8 cellular contexts compared by ENCODE assay signal in the genomic region with DNA sequence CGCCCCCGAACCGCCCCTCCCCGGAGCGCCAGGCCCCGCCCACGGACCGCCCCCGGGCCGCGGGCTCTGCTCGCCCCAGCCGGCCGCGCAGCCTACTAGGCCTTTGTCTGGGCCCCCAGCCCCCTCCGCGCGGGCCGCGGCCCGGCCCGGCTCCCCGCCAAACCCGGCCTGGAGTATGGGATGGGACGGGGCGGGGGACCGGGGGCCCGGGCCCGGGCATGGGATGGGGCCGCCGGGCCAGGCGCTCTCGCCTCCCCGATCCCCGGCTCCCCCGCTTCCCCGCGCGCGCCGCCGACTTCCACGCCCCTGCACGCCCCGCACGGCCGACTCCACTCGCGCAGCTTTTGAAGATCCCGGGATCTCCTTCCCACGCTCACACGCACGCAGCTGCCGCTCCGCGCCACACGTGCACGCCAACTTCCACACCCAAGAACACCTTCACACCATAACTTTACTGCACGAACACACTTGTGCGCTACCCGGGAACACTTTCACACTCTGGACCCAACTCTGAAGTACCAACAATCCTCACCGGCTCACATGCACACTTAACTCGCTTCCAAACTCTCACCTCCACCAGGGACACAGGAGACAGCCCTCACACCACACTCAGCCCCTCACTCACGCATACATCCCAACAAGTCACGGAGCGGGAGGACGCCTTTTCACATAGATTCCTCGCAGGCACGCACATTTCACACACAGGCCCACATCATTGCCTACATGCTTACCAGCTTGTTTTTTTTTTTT. TPM values are rescaled to one million over a fixed set of nuclear protein-coding genes. Genes with fewer than 3 reads are reported as not detected.
DNase-seq lines count a peak whose midpoint lies in the region; ATAC-seq lines count a peak whose summit lies in the region.

No MANE protein-coding gene starts in this region.

- WGBS in mesodermal cell (ENCODE audit: insufficient coverage in 2 of 2), 2 experiments = 16 to 27% methylated on average over 18 to 49 of the region's 69 CpGs

- H3K9me3 ChIP-seq in mesodermal cell (ENCODE audit: control insufficient read depth, low read length) = no peaks in the 10 kb centered on the region

- ATAC-seq in HG02981 (IDR thresholded peaks at IDR 0.05; ENCODE audit: unreplicated experiment) = peak; percentile 59
- ATAC-seq in GM18873 (IDR thresholded peaks at IDR 0.05; ENCODE audit: low FRiP score, unreplicated experiment) = no peak

- H3K4me1 ChIP-seq in mesodermal cell (ENCODE audit: control insufficient read depth, insufficient read depth, low read length, poor library complexity, severe bottlenecking) = peaks cover 65% of the 10 kb centered on the region

- peak; percentile 38 for DNase-seq in DMS153 treated with DMSO at 0.1 percent for 48 hours (lab: John Stamatoyannopoulos, UW; ENCODE audit: unreplicated experiment)
- peak; percentile 44 for DNase-seq in NOMO-1 treated with DMSO at 0.1 percent for 48 hours (lab: John Stamatoyannopoulos, UW; ENCODE audit: unreplicated experiment)
- peak; percentile 45 for DNase-seq in activated T-cell treated with anti-CD3 and anti-CD28 coated beads for 4 hours
- DNase-seq in epidermal melanocyte (ENCODE audit: insufficient read length, low spot score) = peak; percentile 42
- DNase-seq in stimulated activated CD8-positive, alpha-beta memory T cell treated with anti-CD3 and anti-CD28 coated beads, Interleukin-12 subunit alpha, Interleukin-12 subunit beta, amount 100 ng/mL, for 1 hour (ENCODE audit: low read depth) = peak; percentile 35

- H3K4me3 ChIP-seq in mesodermal cell (ENCODE audit: extremely low read depth, insufficient read depth, low read length, poor library complexity, severe bottlenecking) = peak overlapping the region; percentile 18

- H3K27ac ChIP-seq in mesodermal cell (ENCODE audit: low read depth, low read length, severe bottlenecking) = peak overlapping the region; percentile 64

- H3K36me3 ChIP-seq in mesodermal cell (ENCODE audit: control insufficient read depth, insufficient read depth, low read length) = peaks cover 4% of the 10 kb centered on the region

RNA-seq across cellular contexts. Expression of gene HSPG2, which starts 0.4 kb away (rescaled TPM):
- 162 TPM for polyA plus RNA-seq in mesodermal cell (2013, experiment 1 of 2)
- polyA plus RNA-seq in mesodermal cell (2013, experiment 2 of 2) = 102 TPM

RNA-seq across cellular contexts. Expression of gene CELA3B, which starts 39.3 kb away (rescaled TPM):
- not detected for polyA plus RNA-seq in mesodermal cell (2013, experiment 1 of 2)
- polyA plus RNA-seq in mesodermal cell (2013, experiment 2 of 2) = not detected
